Comparison of ENCODE assay signal across 11 cellular contexts in genomic region chr6:14655990-14656640, GRCh38.
DNase-seq lines count a peak whose midpoint lies in the region; ATAC-seq, FAIRE-seq and TF ChIP-seq lines count a peak whose summit lies in the region.
"Had no signal": no experiment of that assay in that cellular context is flagged by ENCODE, and none has a peak within 500 bp of the region (broad histone marks: within the 10 kb centered on the region; RNA-seq: fewer than 3 reads in every experiment).

No MANE protein-coding gene starts in this region.

- peak overlapping the region; percentile 50 for H3K4me3 Mint-ChIP-seq in T-helper 2 cell treated with Interferon-gamma antibody and Interleukin-4, amounts not matched to agents 5 μg/mL and 100 μg/mL, for 36 hours
- H3K4me3 Mint-ChIP-seq in naive B cell = peak overlapping the region; percentile 29 to 86 (median 74)

- H3K36me3 Mint-ChIP-seq in T-helper 2 cell treated with Interferon-gamma antibody and Interleukin-4, amounts not matched to agents 5 μg/mL and 100 μg/mL, for 36 hours (ENCODE audit: low read depth) = peaks cover 3% of the 10 kb centered on the region
- H3K36me3 Mint-ChIP-seq in naive B cell = peaks cover 0 to 4% of the 10 kb centered on the region in 2 donors

- H3K27me3 Mint-ChIP-seq in T-helper 2 cell treated with Interferon-gamma antibody and Interleukin-4, amounts not matched to agents 5 μg/mL and 100 μg/mL, for 36 hours (ENCODE audit: low read depth) = no peaks in the 10 kb centered on the region
- H3K27me3 Mint-ChIP-seq in naive B cell = no peaks in the 10 kb centered on the region

- peak; percentile 41 for ATAC-seq in HG02678 (IDR thresholded peaks at IDR 0.05; ENCODE audit: unreplicated experiment)
- peak; percentile 24 to 38 for ATAC-seq in naive B cell (ENCODE audit: low read depth in 2 of 2)
- ATAC-seq in HG03521 (IDR thresholded peaks at IDR 0.05; ENCODE audit: unreplicated experiment) = no peak
- no peak for ATAC-seq in GM18907 (IDR thresholded peaks at IDR 0.05; ENCODE audit: unreplicated experiment)
- ATAC-seq in GM19463 (IDR thresholded peaks at IDR 0.05; ENCODE audit: unreplicated experiment) = no peak

- TF ChIP-seq CTCF in D721Med (IDR thresholded peaks at IDR 0.05; ENCODE audit: insufficient read depth, missing control alignments) = no peak

- peaks cover 59% of the 10 kb centered on the region for H3K4me1 Mint-ChIP-seq in T-helper 2 cell treated with Interferon-gamma antibody and Interleukin-4, amounts not matched to agents 5 μg/mL and 100 μg/mL, for 36 hours (ENCODE audit: low read depth)
- H3K4me1 Mint-ChIP-seq in naive B cell = peaks cover 12 to 58% (median 40%) of the 10 kb centered on the region in 3 donors

- peak overlapping the region; percentile 75 for H3K27ac Mint-ChIP-seq in T-helper 2 cell treated with Interferon-gamma antibody and Interleukin-4, amounts not matched to agents 5 μg/mL and 100 μg/mL, for 36 hours
- H3K27ac Mint-ChIP-seq in naive B cell = peak overlapping the region in 4 of 6 donors; percentile 96 to 99 (median 97)

- DNase-seq in D721Med (ENCODE audit: insufficient read length, low spot score) (no peak), naive B cell (peak; percentile 48)
- DNase-seq in T-helper 2 cell treated with Interferon-gamma antibody and Interleukin-4, amounts not matched to agents 5 μg/mL and 100 μg/mL, for 36 hours (ENCODE audit: low spot score) = no peak
- DNase-seq: DMS153, Karpas-422, NCI-H510A, substantia nigra had no signal

- peak; percentile 16 for FAIRE-seq in D721Med (lab: Jason Lieb, UNC)

- H3K9me3 Mint-ChIP-seq in T-helper 2 cell treated with Interferon-gamma antibody and Interleukin-4, amounts not matched to agents 5 μg/mL and 100 μg/mL, for 36 hours = peaks cover 9% of the 10 kb centered on the region
- H3K9me3 Mint-ChIP-seq in naive B cell = peaks cover 0 to 2% (median 0%) of the 10 kb centered on the region in 7 donors

Comparison
In these comparisons a context has a peak if more than half of its experiments do, and no peak if none do; other contexts are left out.
1. ATAC-seq: peak in HG02678 (single experiment) and naive B cell (2 of 2); none in HG03521 (single experiment), GM18907 (single experiment) and GM19463 (single experiment).